Comparison of ENCODE assay signal across 8 cellular contexts in the genomic region with DNA sequence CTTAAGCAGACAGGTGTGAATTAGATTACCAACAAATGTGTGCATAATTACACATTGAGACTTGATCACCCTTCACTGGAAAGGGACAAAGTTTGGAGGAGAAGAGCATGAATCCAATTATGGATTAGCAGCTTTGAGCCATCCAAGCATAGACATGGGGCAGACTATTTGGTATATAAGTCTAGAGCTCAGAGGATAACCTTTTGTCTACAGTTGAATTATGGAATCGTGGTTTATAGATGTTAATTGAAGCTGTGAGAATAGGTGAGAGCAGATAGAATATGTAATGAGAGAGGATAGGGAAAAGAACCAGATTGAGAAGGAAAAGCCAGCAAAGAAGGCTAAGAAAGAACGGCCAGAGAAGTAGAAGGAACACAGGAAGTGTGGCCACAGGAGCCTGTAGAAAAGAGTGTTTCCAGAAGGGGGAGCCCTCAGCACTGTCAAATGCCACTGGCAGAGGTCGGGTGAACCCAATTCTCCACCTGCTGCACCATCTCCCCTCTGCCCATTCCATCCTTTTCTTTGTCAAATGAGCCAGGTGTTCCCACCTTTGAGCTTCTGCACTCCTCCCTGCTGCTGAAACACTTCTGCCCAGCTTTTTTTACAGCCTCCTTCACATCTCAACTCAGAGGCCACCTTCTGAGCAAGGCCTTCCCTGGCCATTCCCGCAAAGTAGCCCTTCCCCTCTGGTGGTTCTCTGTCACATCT. TPM values are rescaled to one million over a fixed set of nuclear protein-coding genes. Genes with fewer than 3 reads are reported as not detected.
DNase-seq lines count a peak whose midpoint lies in the region; ATAC-seq and TF ChIP-seq lines count a peak whose summit lies in the region.

No MANE protein-coding gene starts in this region.

- H3K27ac ChIP-seq in colonic mucosa (no peak overlapping the region), lower lobe of right lung (no peak overlapping the region)

- peak; percentile 89 for TF ChIP-seq CTCF in BE2C (IDR thresholded peaks at IDR 0.05; ENCODE audit: low read depth, low read length)
- peak; percentile 57 for TF ChIP-seq CTCF in colonic mucosa (IDR thresholded peaks at IDR 0.05)
- peak; percentile 73 for TF ChIP-seq CTCF in lower lobe of right lung (IDR thresholded peaks at IDR 0.05)
- TF ChIP-seq CTCF in omental fat pad (IDR thresholded peaks at IDR 0.05) = no peak

- no peak overlapping the region for H3K4me3 ChIP-seq in BE2C (ENCODE audit: low read depth, low read length)
- H3K4me3 ChIP-seq in colonic mucosa = no peak overlapping the region
- no peak overlapping the region for H3K4me3 ChIP-seq in lower lobe of right lung

- H3K9ac ChIP-seq in colonic mucosa (ENCODE audit: low read depth in 2 of 2, low read length in 2 of 2) = no peak overlapping the region

- peak; percentile 74 for DNase-seq in BE2C
- peak; percentile 43 for DNase-seq in HCEC 1CT
- DNase-seq in NCI-H460 (ENCODE audit: extremely low read depth, low read depth) = peak; percentile 66
- DNase-seq in activated CD4-positive, alpha-beta T cell treated with anti-CD3 and anti-CD28 coated beads for 1 hour = peak; percentile 41
- DNase-seq in colonic mucosa = peak; percentile 82
- DNase-seq in lower lobe of right lung = peak; percentile 53
- peak; percentile 73 for DNase-seq in stimulated activated CD8-positive, alpha-beta memory T cell treated with anti-CD3 and anti-CD28 coated beads, Interleukin-4, amount 100 ng/mL, for 48 hours
- DNase-seq in omental fat pad (ENCODE audit: low spot score) = no peak

- H3K9me3 ChIP-seq in BE2C (no peaks in the 10 kb centered on the region), colonic mucosa (no peaks in the 10 kb centered on the region), lower lobe of right lung (no peaks in the 10 kb centered on the region)

- H3K36me3 ChIP-seq in BE2C (peaks cover 45% of the 10 kb centered on the region), colonic mucosa (peaks cover 16% of the 10 kb centered on the region), lower lobe of right lung (peaks cover 66% of the 10 kb centered on the region)

- ATAC-seq in lower lobe of right lung = peak; percentile 90 to 93
- no peak for ATAC-seq in omental fat pad (ENCODE audit: low FRiP score)

- H3K27me3 ChIP-seq in BE2C = no peaks in the 10 kb centered on the region
- H3K27me3 ChIP-seq in colonic mucosa = no peaks in the 10 kb centered on the region
- H3K27me3 ChIP-seq in lower lobe of right lung (ENCODE audit: low read depth) = no peaks in the 10 kb centered on the region

- no peaks in the 10 kb centered on the region for H3K4me1 ChIP-seq in BE2C
- H3K4me1 ChIP-seq in colonic mucosa = no peaks in the 10 kb centered on the region
- peaks cover 8% of the 10 kb centered on the region for H3K4me1 ChIP-seq in lower lobe of right lung

- intact Hi-C loops in colonic mucosa (cut with DNase I) = no loop called here
- intact Hi-C loops in lower lobe of right lung (cut with DNase I) = no loop called here

RNA-seq across cellular contexts. Expression of a gene that starts 7.3 kb away (rescaled TPM):
- 79.2 TPM for polyA plus RNA-seq in BE2C (2012; ENCODE audit: insufficient read depth, insufficient read length, low read depth)
- total RNA-seq in NCI-H460 (2014; rRNA removed; shearing (Covaris generic)) = 29.3 and 35.0 TPM in 2 replicates
- 11.9 and 23.9 TPM in 2 replicates for polyA plus RNA-seq in NCI-H460 (2014; cell fraction: nucleus; rRNA removed)
- total RNA-seq in colonic mucosa = 10 to 100 TPM; 41.5 to 96.5 TPM
- total RNA-seq in lower lobe of right lung = 30.8 TPM
- 10 to 100 TPM; 12.7 to 38.6 (median 18.1) TPM for total RNA-seq in omental fat pad

RNA-seq across cellular contexts. Expression of a gene that starts 7.4 kb away (rescaled TPM):
- 0.79 TPM for polyA plus RNA-seq in BE2C (2012; ENCODE audit: insufficient read depth, insufficient read length, low read depth)
- 0.40 and 0.58 TPM in 2 replicates for total RNA-seq in NCI-H460 (2014; rRNA removed; shearing (Covaris generic))
- polyA plus RNA-seq in NCI-H460 (2014; cell fraction: nucleus; rRNA removed) = not detected in 2 replicates
- total RNA-seq in colonic mucosa (10 to 100 TPM in 1 of 2 donors, 1 to 10 TPM in 1; 2.5 to 15.6 TPM), lower lobe of right lung (3.4 TPM), omental fat pad (1 to 10 TPM in 1 of 4 donors, not detected in 3; 1.6 TPM)

RNA-seq across cellular contexts. Expression of a gene that starts 13.4 kb away (rescaled TPM):
- 38.2 TPM for polyA plus RNA-seq in BE2C (2012; ENCODE audit: insufficient read depth, insufficient read length, low read depth)
- total RNA-seq in NCI-H460 (2014; rRNA removed; shearing (Covaris generic)) = 179 and 182 TPM in 2 replicates
- polyA plus RNA-seq in NCI-H460 (2014; cell fraction: nucleus; rRNA removed) = 123 and 175 TPM in 2 replicates
- 100 to 1,000 TPM in 1 of 2 donors, 10 to 100 TPM in 1; 23.7 to 117 TPM for total RNA-seq in colonic mucosa
- total RNA-seq in lower lobe of right lung = 3.5 TPM
- total RNA-seq in omental fat pad = 10 to 100 TPM in 1 of 4 donors, 1 to 10 TPM in 1, not detected in 2; 1.4 to 10.1 TPM

RNA-seq across cellular contexts. Expression of a gene that starts 28.0 kb away (rescaled TPM):
- not detected for polyA plus RNA-seq in BE2C (2012; ENCODE audit: insufficient read depth, insufficient read length, low read depth)
- 0.15 TPM in 1 of 2 replicates, not detected in the other for total RNA-seq in NCI-H460 (2014; rRNA removed; shearing (Covaris generic))
- polyA plus RNA-seq in NCI-H460 (2014; cell fraction: nucleus; rRNA removed) = not detected in 2 replicates
- total RNA-seq in colonic mucosa = 1 to 10 TPM; 2.9 to 3.8 TPM
- total RNA-seq in lower lobe of right lung = not detected
- total RNA-seq in omental fat pad = 1 to 10 TPM in 3 of 4 donors, not detected in 1; 1.2 to 2.2 (median 1.5) TPM

RNA-seq across cellular contexts. Expression of a gene that starts 34.5 kb away (rescaled TPM):
- 7.0 TPM for polyA plus RNA-seq in BE2C (2012; ENCODE audit: insufficient read depth, insufficient read length, low read depth)
- total RNA-seq in NCI-H460 (2014; rRNA removed; shearing (Covaris generic)) = 13.1 and 13.3 TPM in 2 replicates
- polyA plus RNA-seq in NCI-H460 (2014; cell fraction: nucleus; rRNA removed) = 66.4 and 73.9 TPM in 2 replicates
- total RNA-seq in colonic mucosa (10 to 100 TPM; 11.2 to 12.6 TPM), lower lobe of right lung (24.1 TPM), omental fat pad (100 to 1,000 TPM in 1 of 4 donors, 10 to 100 TPM in 3; 42.6 to 147 (median 66.8) TPM)

Comparison
In these comparisons a context has a peak if more than half of its experiments do, and no peak if none do; other contexts are left out.
1. CTCF ChIP-seq: peak in BE2C (single experiment), colonic mucosa (single experiment) and lower lobe of right lung (single experiment); none in omental fat pad (0 of 3).